15 cellular contexts compared by ENCODE assay signal in genomic region chr19:38043649-38044144, GRCh38.
DNase-seq lines count a peak whose midpoint lies in the region; ATAC-seq and TF ChIP-seq lines count a peak whose summit lies in the region.
"Had no signal": no experiment of that assay in that cellular context is flagged by ENCODE, and none has a peak within 500 bp of the region (broad histone marks: within the 10 kb centered on the region; RNA-seq: fewer than 3 reads in every experiment).

No MANE protein-coding gene starts in this region.

- H3K36me3 Mint-ChIP-seq in activated naive CD4-positive, alpha-beta T cell treated with anti-CD3 and anti-CD28 coated beads for 36 hours (ENCODE audit: low read depth) = no peaks in the 10 kb centered on the region
- peaks cover 4% of the 10 kb centered on the region for H3K36me3 Mint-ChIP-seq in endodermal cell (ENCODE audit: low read depth)
- H3K36me3 Mint-ChIP-seq in stimulated activated memory B cell treated with anti-CD40 and anti-IgM and Interleukin-4, amounts not matched to agents 10 μg/mL and 1 μg/mL and 100 μg/mL, for 72 hours = peaks cover 17% of the 10 kb centered on the region
- peaks cover 2% of the 10 kb centered on the region for H3K36me3 Mint-ChIP-seq in CD8-positive, alpha-beta T cell

- no peaks in the 10 kb centered on the region for H3K36me3 ChIP-seq in endodermal cell (ENCODE audit: control insufficient read depth, insufficient read depth, low read length)
- no peaks in the 10 kb centered on the region for H3K36me3 ChIP-seq in CD8-positive, alpha-beta T cell (ENCODE audit: insufficient read depth, low read length)
- H3K36me3 ChIP-seq: thyroid gland had no signal

- H3K27me3 ChIP-seq in endodermal cell (ENCODE audit: control insufficient read depth, insufficient read depth, low read length, poor library complexity, severe bottlenecking) = no peaks in the 10 kb centered on the region
- H3K27me3 ChIP-seq in CD8-positive, alpha-beta T cell (ENCODE audit: insufficient read depth, low read length) = no peaks in the 10 kb centered on the region
- H3K27me3 ChIP-seq: thyroid gland had no signal

- intact Hi-C loops in activated naive CD4-positive, alpha-beta T cell treated with anti-CD3 and anti-CD28 coated beads for 36 hours (cut with micrococcal nuclease) = no loop called here
- intact Hi-C loops in CD8-positive, alpha-beta T cell (cut with DNase I, micrococcal nuclease) = loop anchor here in 1 of 2 experiments (10.0 kb wide), 2 partner anchors 181 to 1359 kb away; partner anchors contain the start of genes DPF1 and ZNF567

- no peak overlapping the region for H3K9ac ChIP-seq in endodermal cell (ENCODE audit: extremely low read depth, low read length, poor library complexity, severe bottlenecking)

- H3K27ac ChIP-seq in endodermal cell (ENCODE audit: low read depth, low read length) = no peak overlapping the region
- H3K27ac ChIP-seq in CD8-positive, alpha-beta T cell (ENCODE audit: low read depth, low read length) = no peak overlapping the region
- H3K27ac ChIP-seq: coronary artery, thyroid gland had no signal

- 67 to 72% methylated on average over 5 of the region's 5 CpGs for WGBS in endodermal cell (ENCODE audit: insufficient coverage in 1 of 2, insufficient read length in 1 of 2), 2 experiments

- peaks cover 8% of the 10 kb centered on the region for H3K9me3 ChIP-seq in endodermal cell (ENCODE audit: control insufficient read depth, low read length)
- no peaks in the 10 kb centered on the region for H3K9me3 ChIP-seq in CD8-positive, alpha-beta T cell (ENCODE audit: low read length)
- H3K9me3 ChIP-seq: thyroid gland had no signal

- ATAC-seq in stimulated activated memory B cell treated with anti-CD40 and anti-IgM and Interleukin-4, amounts not matched to agents 10 μg/mL and 1 μg/mL and 100 μg/mL, for 72 hours = no peak
- no peak for ATAC-seq in CD8-positive, alpha-beta T cell
- ATAC-seq in HG02938 (IDR thresholded peaks at IDR 0.05; ENCODE audit: unreplicated experiment) = no peak
- ATAC-seq: activated T-cell treated with anti-CD3 and anti-CD28 coated beads, Interleukin-2, amount 50 U/mL, for 4 hours had no signal

- H3K4me1 ChIP-seq in endodermal cell (ENCODE audit: control insufficient read depth, insufficient read depth, low read length) = peaks cover 3% of the 10 kb centered on the region
- H3K4me1 ChIP-seq in CD8-positive, alpha-beta T cell (ENCODE audit: insufficient read depth, low read length) = peaks cover 23% of the 10 kb centered on the region
- H3K4me1 ChIP-seq: thyroid gland had no signal

- no peak for DNase-seq in activated naive CD4-positive, alpha-beta T cell treated with anti-CD3 and anti-CD28 coated beads for 36 hours
- no peak for DNase-seq in activated naive CD4-positive, alpha-beta T cell (lab: John Stamatoyannopoulos, UW)
- DNase-seq in NCI-H774 (lab: John Stamatoyannopoulos, UW) = peak; percentile 96
- peak; percentile 64 for DNase-seq in endodermal cell
- DNase-seq in CD8-positive, alpha-beta T cell = no peak
- no peak for DNase-seq in globus pallidus (ENCODE audit: low spot score)
- DNase-seq: activated T-cell treated with anti-CD3 and anti-CD28 coated beads, Interleukin-2, amount 50 U/mL, for 4 hours; glutamatergic neuron; nucleus accumbens; SHP77 treated with DMSO at 0.1 percent for 48 hours; stimulated activated CD4-positive, alpha-beta T cell treated with anti-CD3 and anti-CD28 coated beads, Interleukin-4, amount 100 ng/mL, for 4 hours; thyroid gland had no signal

- TF ChIP-seq CTCF in endodermal cell (conservative IDR thresholded peaks at IDR 0.05) = no peak
- no peak for TF ChIP-seq CTCF in CD8-positive, alpha-beta T cell (IDR thresholded peaks at IDR 0.05)

- H3K4me1 Mint-ChIP-seq in activated naive CD4-positive, alpha-beta T cell treated with anti-CD3 and anti-CD28 coated beads for 36 hours (ENCODE audit: low read depth) = peaks cover 36% of the 10 kb centered on the region
- peaks cover 37% of the 10 kb centered on the region for H3K4me1 Mint-ChIP-seq in endodermal cell
- peaks cover 65% of the 10 kb centered on the region for H3K4me1 Mint-ChIP-seq in stimulated activated memory B cell treated with anti-CD40 and anti-IgM and Interleukin-4, amounts not matched to agents 10 μg/mL and 1 μg/mL and 100 μg/mL, for 72 hours
- peaks cover 42% of the 10 kb centered on the region for H3K4me1 Mint-ChIP-seq in CD8-positive, alpha-beta T cell (ENCODE audit: low read depth)

- no peak overlapping the region for H3K4me3 Mint-ChIP-seq in activated naive CD4-positive, alpha-beta T cell treated with anti-CD3 and anti-CD28 coated beads for 36 hours
- H3K4me3 Mint-ChIP-seq in endodermal cell = no peak overlapping the region
- no peak overlapping the region for H3K4me3 Mint-ChIP-seq in stimulated activated memory B cell treated with anti-CD40 and anti-IgM and Interleukin-4, amounts not matched to agents 10 μg/mL and 1 μg/mL and 100 μg/mL, for 72 hours
- H3K4me3 Mint-ChIP-seq in CD8-positive, alpha-beta T cell = no peak overlapping the region
- H3K4me3 Mint-ChIP-seq: activated T-cell treated with anti-CD3 and anti-CD28 coated beads, Interleukin-2, amount 50 U/mL, for 4 hours had no signal

- CTCF ChIA-PET in activated naive CD4-positive, alpha-beta T cell treated with anti-CD3 and anti-CD28 coated beads for 36 hours (lab: Charles Lee) = interaction anchor here (0.6 kb wide), 1 partner anchor 1518 kb away, joined by 3 read pairs; no protein-coding TSS in a partner anchor
- CTCF ChIA-PET in CD8-positive, alpha-beta T cell (lab: Charles Lee) = interaction anchor here (0.9 to 1.5 kb wide), 3 partner anchors 9 to 139 kb away, joined by 3 to 4 read pairs (median 3); no protein-coding TSS in a partner anchor

- H3K4me3 ChIP-seq in endodermal cell (ENCODE audit: low read length) = no peak overlapping the region
- no peak overlapping the region for H3K4me3 ChIP-seq in CD8-positive, alpha-beta T cell (ENCODE audit: low read depth, low read length)
- H3K4me3 ChIP-seq: coronary artery, thyroid gland had no signal

- H3K9me3 Mint-ChIP-seq in activated naive CD4-positive, alpha-beta T cell treated with anti-CD3 and anti-CD28 coated beads for 36 hours = peaks cover 3% of the 10 kb centered on the region
- H3K9me3 Mint-ChIP-seq in endodermal cell = peaks cover 7% of the 10 kb centered on the region
- H3K9me3 Mint-ChIP-seq in stimulated activated memory B cell treated with anti-CD40 and anti-IgM and Interleukin-4, amounts not matched to agents 10 μg/mL and 1 μg/mL and 100 μg/mL, for 72 hours = no peaks in the 10 kb centered on the region
- no peaks in the 10 kb centered on the region for H3K9me3 Mint-ChIP-seq in CD8-positive, alpha-beta T cell

- peak overlapping the region; percentile 42 for H3K27ac Mint-ChIP-seq in activated naive CD4-positive, alpha-beta T cell treated with anti-CD3 and anti-CD28 coated beads for 36 hours
- H3K27ac Mint-ChIP-seq in endodermal cell = peak overlapping the region; percentile 76
- H3K27ac Mint-ChIP-seq in stimulated activated memory B cell treated with anti-CD40 and anti-IgM and Interleukin-4, amounts not matched to agents 10 μg/mL and 1 μg/mL and 100 μg/mL, for 72 hours = peak overlapping the region; percentile 100
- H3K27ac Mint-ChIP-seq in CD8-positive, alpha-beta T cell = no peak overlapping the region

- POLR2A ChIA-PET in CD8-positive, alpha-beta T cell (lab: Charles Lee) = interaction anchor here (0.6 to 0.7 kb wide), 3 partner anchors 15 to 1443 kb away, joined by 3 read pairs; no protein-coding TSS in a partner anchor

- no peaks in the 10 kb centered on the region for H3K27me3 Mint-ChIP-seq in activated naive CD4-positive, alpha-beta T cell treated with anti-CD3 and anti-CD28 coated beads for 36 hours (ENCODE audit: low read depth)
- H3K27me3 Mint-ChIP-seq in endodermal cell (ENCODE audit: insufficient read depth) = no peaks in the 10 kb centered on the region
- H3K27me3 Mint-ChIP-seq in stimulated activated memory B cell treated with anti-CD40 and anti-IgM and Interleukin-4, amounts not matched to agents 10 μg/mL and 1 μg/mL and 100 μg/mL, for 72 hours = no peaks in the 10 kb centered on the region
- H3K27me3 Mint-ChIP-seq in CD8-positive, alpha-beta T cell (ENCODE audit: low read depth) = no peaks in the 10 kb centered on the region

Comparison
In these comparisons a context has a peak if more than half of its experiments do, and no peak if none do; other contexts are left out.
1. DNase-seq: peak in NCI-H774 (single experiment) and endodermal cell (single experiment); none in activated naive CD4-positive, alpha-beta T cell treated with anti-CD3 and anti-CD28 coated beads for 36 hours (single experiment), activated naive CD4-positive, alpha-beta T cell (0 of 4), CD8-positive, alpha-beta T cell (0 of 7) and globus pallidus (single experiment).